ENCODE assay signal across 11 cellular contexts in genomic region chr1:93955765-93956164, GRCh38.
"Had no signal": no experiment of that assay in that cellular context is flagged by ENCODE, and none has a peak within 500 bp of the region (broad histone marks: within the 10 kb centered on the region; RNA-seq: fewer than 3 reads in every experiment).

No MANE protein-coding gene starts in this region.

- ATAC-seq: GM23338 had no signal

- H3K4me3 ChIP-seq: GM23338 had no signal

- DNase-seq: H9, HCEC 1CT, HFFc6, IMR-90, Kasumi-1, KBM-7 had no signal

- FAIRE-seq: H1, H54 had no signal

- H3K4me2 ChIP-seq: GM23338, KMS-11 had no signal

- H3K9ac ChIP-seq: KMS-11 had no signal

- H2AFZ ChIP-seq: GM23338 had no signal

- H3K27ac ChIP-seq: HL-60, KMS-11 had no signal
